Comparison of ENCODE assay signal across 1 cellular context in genomic region chr19:55095260-55096060, GRCh38.
TF ChIP-seq lines count a peak whose summit lies in the region.

No MANE protein-coding gene starts in this region.

TF ChIP-seq in GM12891, 5 proteins besides CTCF, POLR2A, EP300 and RAD21:
- no peak for TF ChIP-seq SPI1 (IDR thresholded peaks at IDR 0.05; ENCODE audit: low read depth, low read length)
- TF ChIP-seq TAF1 (IDR thresholded peaks at IDR 0.05; ENCODE audit: low read depth, low read length): no peak
- no peak for TF ChIP-seq POLR2AphosphoS5 (IDR thresholded peaks at IDR 0.05; ENCODE audit: low read depth, low read length)
- no peak for TF ChIP-seq POU2F2 (IDR thresholded peaks at IDR 0.05; ENCODE audit: low read depth, low read length)
- TF ChIP-seq PAX5 (IDR thresholded peaks at IDR 0.05; ENCODE audit: insufficient read depth, low read length, severe bottlenecking): no peak
